35 cellular contexts compared by ENCODE assay signal in genomic region chr12:44488180-44488579, GRCh38.
"Had no signal": no experiment of that assay in that cellular context is flagged by ENCODE, and none has a peak within 500 bp of the region (broad histone marks: within the 10 kb centered on the region; RNA-seq: fewer than 3 reads in every experiment).

No MANE protein-coding gene starts in this region.

- H3K9me3 ChIP-seq: MG63 had no signal

- H3K27me3 ChIP-seq: MG63 had no signal

- H3K4me3 ChIP-seq: MG63 had no signal

- H3K36me3 ChIP-seq: MG63 had no signal

- DNase-seq: Karpas-422, Kasumi-1, MG63, MM.1S, MV-4-11, NCI-H1048, NCI-H1092, NCI-H1092 treated with DMSO at 0.1 percent for 48 hours, NCI-H1105, NCI-H1105 treated with DMSO at 0.1 percent for 48 hours, NCI-H1417, NCI-H1417 treated with DMSO at 0.1 percent for 48 hours, NCI-H1436, NCI-H1436 treated with DMSO at 0.1 percent for 48 hours, NCI-H146, NCI-H1694, NCI-H1694 treated with DMSO at 0.1 percent for 48 hours, NCI-H187, NCI-H187 treated with DMSO at 0.1 percent for 48 hours, NCI-H1930, NCI-H2029, NCI-H2029 treated with DMSO at 0.1 percent for 48 hours, NCI-H2081, NCI-H2081 treated with DMSO at 0.1 percent for 48 hours, NCI-H2107, NCI-H2171, NCI-H2171 treated with DMSO at 0.1 percent for 48 hours, NCI-H2227 treated with DMSO at 0.1 percent for 48 hours, NCI-H226, NCI-H345, NCI-H446, NCI-H446 treated with DMSO at 0.1 percent for 48 hours, NCI-H510A, NCI-H510A treated with DMSO at 0.1 percent for 48 hours, NCI-H524 had no signal
